In genomic region chr3:141231101-141231922, GRCh38 we compare ENCODE assay signal across 1 cellular context.
TF ChIP-seq lines count a peak whose summit lies in the region.

A gene with protein sequence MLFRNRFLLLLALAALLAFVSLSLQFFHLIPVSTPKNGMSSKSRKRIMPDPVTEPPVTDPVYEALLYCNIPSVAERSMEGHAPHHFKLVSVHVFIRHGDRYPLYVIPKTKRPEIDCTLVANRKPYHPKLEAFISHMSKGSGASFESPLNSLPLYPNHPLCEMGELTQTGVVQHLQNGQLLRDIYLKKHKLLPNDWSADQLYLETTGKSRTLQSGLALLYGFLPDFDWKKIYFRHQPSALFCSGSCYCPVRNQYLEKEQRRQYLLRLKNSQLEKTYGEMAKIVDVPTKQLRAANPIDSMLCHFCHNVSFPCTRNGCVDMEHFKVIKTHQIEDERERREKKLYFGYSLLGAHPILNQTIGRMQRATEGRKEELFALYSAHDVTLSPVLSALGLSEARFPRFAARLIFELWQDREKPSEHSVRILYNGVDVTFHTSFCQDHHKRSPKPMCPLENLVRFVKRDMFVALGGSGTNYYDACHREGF (plus strand): TSS chr3:141231825. CDS start chr3:141260176, 28,351 bp downstream.

TF ChIP-seq in H1, 55 proteins besides CTCF, POLR2A, EP300 and RAD21 (continued from another document):
- TF ChIP-seq E2F6 (IDR thresholded peaks at IDR 0.05) (peak; percentile 84), RNF2 (IDR thresholded peaks at IDR 0.05; ENCODE audit: borderline replicate concordance, low read depth, low read length, missing control alignments, poor library complexity, severe bottlenecking) (peak; percentile 25), HDAC2 (IDR thresholded peaks at IDR 0.05; ENCODE audit: borderline replicate concordance in 1 of 2, low read depth in 2 of 2, low read length in 2 of 2) (0 out of 4 replicates have a peak, but pooled peaks have one; percentile 23 to 44), JUN (IDR thresholded peaks at IDR 0.05; ENCODE audit: low read depth, low read length) (no peak), POLR2AphosphoS5 (IDR thresholded peaks at IDR 0.05; ENCODE audit: low read depth, low read length) (peak; percentile 45; the same call in 1 of the 2 replicates), SIRT6 (IDR thresholded peaks at IDR 0.05; ENCODE audit: low read length) (no peak), ZNF274 (IDR thresholded peaks at IDR 0.05; ENCODE audit: borderline replicate concordance, extremely low read depth, low read length) (no peak), JUND (IDR thresholded peaks at IDR 0.05; ENCODE audit: low read length) (no peak), SIX5 (IDR thresholded peaks at IDR 0.05; ENCODE audit: low read depth, low read length) (no peak), EZH2 (IDR thresholded peaks at IDR 0.05; ENCODE audit: low read depth, low read length, severe bottlenecking) (no peak), CTBP2 (IDR thresholded peaks at IDR 0.05; ENCODE audit: borderline replicate concordance, insufficient read depth, insufficient read length, low read length) (no peak), BACH1 (IDR thresholded peaks at IDR 0.05; ENCODE audit: low read length) (no peak; the same call in 1 of the 2 replicates), MAFK (IDR thresholded peaks at IDR 0.05; ENCODE audit: low read depth, low read length) (no peak), ASH2L (IDR thresholded peaks at IDR 0.05; ENCODE audit: low read length) (peak; percentile 12), TEAD4 (IDR thresholded peaks at IDR 0.05; ENCODE audit: low read depth, low read length) (no peak), GABPA (IDR thresholded peaks at IDR 0.05; ENCODE audit: borderline replicate concordance, insufficient read depth, low read length) (no peak), CBX8 (IDR thresholded peaks at IDR 0.05; ENCODE audit: borderline replicate concordance, low read depth, low read length) (no peak), BCL11A (IDR thresholded peaks at IDR 0.05; ENCODE audit: low read depth in 2 of 2, low read length in 2 of 2) (no peak), NANOG (IDR thresholded peaks at IDR 0.05; ENCODE audit: insufficient read depth, low read depth, low read length, poor library complexity, severe bottlenecking) (no peak), CEBPB (IDR thresholded peaks at IDR 0.05; ENCODE audit: low read depth, low read length) (no peak), RFX5 (IDR thresholded peaks at IDR 0.05; ENCODE audit: borderline replicate concordance, low read depth, low read length) (no peak), TAF1 (IDR thresholded peaks at IDR 0.05; ENCODE audit: low read depth, low read length) (peak; percentile 61; the same call in 1 of the 2 replicates), PHF8 (conservative IDR thresholded peaks at IDR 0.05; ENCODE audit: low read depth, low read length) (peak; percentile 83), TBP (IDR thresholded peaks at IDR 0.05; ENCODE audit: low read depth, low read length) (peak; percentile 14; the same call in 1 of the 2 replicates), GTF2F1 (IDR thresholded peaks at IDR 0.05; ENCODE audit: borderline replicate concordance, low read depth, low read length) (no peak), SUZ12 (IDR thresholded peaks at IDR 0.05; ENCODE audit: low read length) (no peak), YY1 (IDR thresholded peaks at IDR 0.05; ENCODE audit: low read depth, low read length) (0 out of 2 replicates have a peak, but pooled peaks have one; percentile 4), SP4 (IDR thresholded peaks at IDR 0.05; ENCODE audit: low read length) (no peak), ATF3 (IDR thresholded peaks at IDR 0.05; ENCODE audit: insufficient read depth, low read depth, low read length) (no peak), USF2 (IDR thresholded peaks at IDR 0.05; ENCODE audit: low read length) (no peak), RXRA (IDR thresholded peaks at IDR 0.05; ENCODE audit: insufficient read depth, low read depth, low read length) (no peak), KDM4A (IDR thresholded peaks at IDR 0.05; ENCODE audit: low read depth, low read length, severe bottlenecking) (peak; percentile 46), KDM5A (IDR thresholded peaks at IDR 0.05; ENCODE audit: low read length) (no peak), SP1 (IDR thresholded peaks at IDR 0.05; ENCODE audit: low read depth, low read length) (no peak), SIN3A (conservative IDR thresholded peaks at IDR 0.05 in 1 of 2, IDR thresholded peaks at IDR 0.05 in 1 of 2; ENCODE audit: low read depth in 1 of 2, low read length in 2 of 2) (no peak; a peak in 1 of 4 replicates), CBX5 (IDR thresholded peaks at IDR 0.05; ENCODE audit: low read depth, low read length) (no peak), SAP30 (IDR thresholded peaks at IDR 0.05; ENCODE audit: insufficient read depth, insufficient replicate concordance, low read length) (no peak), TAF7 (optimal IDR thresholded peaks at IDR 0.05; ENCODE audit: borderline replicate concordance, low read depth, low read length) (peak; percentile 25), EGR1 (IDR thresholded peaks at IDR 0.05; ENCODE audit: borderline replicate concordance, low read depth, low read length) (peak; percentile 79), SRF (IDR thresholded peaks at IDR 0.05; ENCODE audit: low read depth, low read length) (0 out of 2 replicates have a peak, but pooled peaks have one; percentile 22)
- TF ChIP-seq, protein P1, sequence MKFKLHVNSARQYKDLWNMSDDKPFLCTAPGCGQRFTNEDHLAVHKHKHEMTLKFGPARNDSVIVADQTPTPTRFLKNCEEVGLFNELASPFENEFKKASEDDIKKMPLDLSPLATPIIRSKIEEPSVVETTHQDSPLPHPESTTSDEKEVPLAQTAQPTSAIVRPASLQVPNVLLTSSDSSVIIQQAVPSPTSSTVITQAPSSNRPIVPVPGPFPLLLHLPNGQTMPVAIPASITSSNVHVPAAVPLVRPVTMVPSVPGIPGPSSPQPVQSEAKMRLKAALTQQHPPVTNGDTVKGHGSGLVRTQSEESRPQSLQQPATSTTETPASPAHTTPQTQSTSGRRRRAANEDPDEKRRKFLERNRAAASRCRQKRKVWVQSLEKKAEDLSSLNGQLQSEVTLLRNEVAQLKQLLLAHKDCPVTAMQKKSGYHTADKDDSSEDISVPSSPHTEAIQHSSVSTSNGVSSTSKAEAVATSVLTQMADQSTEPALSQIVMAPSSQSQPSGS (IDR thresholded peaks at IDR 0.05; ENCODE audit: low read length) = no peak
- TF ChIP-seq, protein P2, sequence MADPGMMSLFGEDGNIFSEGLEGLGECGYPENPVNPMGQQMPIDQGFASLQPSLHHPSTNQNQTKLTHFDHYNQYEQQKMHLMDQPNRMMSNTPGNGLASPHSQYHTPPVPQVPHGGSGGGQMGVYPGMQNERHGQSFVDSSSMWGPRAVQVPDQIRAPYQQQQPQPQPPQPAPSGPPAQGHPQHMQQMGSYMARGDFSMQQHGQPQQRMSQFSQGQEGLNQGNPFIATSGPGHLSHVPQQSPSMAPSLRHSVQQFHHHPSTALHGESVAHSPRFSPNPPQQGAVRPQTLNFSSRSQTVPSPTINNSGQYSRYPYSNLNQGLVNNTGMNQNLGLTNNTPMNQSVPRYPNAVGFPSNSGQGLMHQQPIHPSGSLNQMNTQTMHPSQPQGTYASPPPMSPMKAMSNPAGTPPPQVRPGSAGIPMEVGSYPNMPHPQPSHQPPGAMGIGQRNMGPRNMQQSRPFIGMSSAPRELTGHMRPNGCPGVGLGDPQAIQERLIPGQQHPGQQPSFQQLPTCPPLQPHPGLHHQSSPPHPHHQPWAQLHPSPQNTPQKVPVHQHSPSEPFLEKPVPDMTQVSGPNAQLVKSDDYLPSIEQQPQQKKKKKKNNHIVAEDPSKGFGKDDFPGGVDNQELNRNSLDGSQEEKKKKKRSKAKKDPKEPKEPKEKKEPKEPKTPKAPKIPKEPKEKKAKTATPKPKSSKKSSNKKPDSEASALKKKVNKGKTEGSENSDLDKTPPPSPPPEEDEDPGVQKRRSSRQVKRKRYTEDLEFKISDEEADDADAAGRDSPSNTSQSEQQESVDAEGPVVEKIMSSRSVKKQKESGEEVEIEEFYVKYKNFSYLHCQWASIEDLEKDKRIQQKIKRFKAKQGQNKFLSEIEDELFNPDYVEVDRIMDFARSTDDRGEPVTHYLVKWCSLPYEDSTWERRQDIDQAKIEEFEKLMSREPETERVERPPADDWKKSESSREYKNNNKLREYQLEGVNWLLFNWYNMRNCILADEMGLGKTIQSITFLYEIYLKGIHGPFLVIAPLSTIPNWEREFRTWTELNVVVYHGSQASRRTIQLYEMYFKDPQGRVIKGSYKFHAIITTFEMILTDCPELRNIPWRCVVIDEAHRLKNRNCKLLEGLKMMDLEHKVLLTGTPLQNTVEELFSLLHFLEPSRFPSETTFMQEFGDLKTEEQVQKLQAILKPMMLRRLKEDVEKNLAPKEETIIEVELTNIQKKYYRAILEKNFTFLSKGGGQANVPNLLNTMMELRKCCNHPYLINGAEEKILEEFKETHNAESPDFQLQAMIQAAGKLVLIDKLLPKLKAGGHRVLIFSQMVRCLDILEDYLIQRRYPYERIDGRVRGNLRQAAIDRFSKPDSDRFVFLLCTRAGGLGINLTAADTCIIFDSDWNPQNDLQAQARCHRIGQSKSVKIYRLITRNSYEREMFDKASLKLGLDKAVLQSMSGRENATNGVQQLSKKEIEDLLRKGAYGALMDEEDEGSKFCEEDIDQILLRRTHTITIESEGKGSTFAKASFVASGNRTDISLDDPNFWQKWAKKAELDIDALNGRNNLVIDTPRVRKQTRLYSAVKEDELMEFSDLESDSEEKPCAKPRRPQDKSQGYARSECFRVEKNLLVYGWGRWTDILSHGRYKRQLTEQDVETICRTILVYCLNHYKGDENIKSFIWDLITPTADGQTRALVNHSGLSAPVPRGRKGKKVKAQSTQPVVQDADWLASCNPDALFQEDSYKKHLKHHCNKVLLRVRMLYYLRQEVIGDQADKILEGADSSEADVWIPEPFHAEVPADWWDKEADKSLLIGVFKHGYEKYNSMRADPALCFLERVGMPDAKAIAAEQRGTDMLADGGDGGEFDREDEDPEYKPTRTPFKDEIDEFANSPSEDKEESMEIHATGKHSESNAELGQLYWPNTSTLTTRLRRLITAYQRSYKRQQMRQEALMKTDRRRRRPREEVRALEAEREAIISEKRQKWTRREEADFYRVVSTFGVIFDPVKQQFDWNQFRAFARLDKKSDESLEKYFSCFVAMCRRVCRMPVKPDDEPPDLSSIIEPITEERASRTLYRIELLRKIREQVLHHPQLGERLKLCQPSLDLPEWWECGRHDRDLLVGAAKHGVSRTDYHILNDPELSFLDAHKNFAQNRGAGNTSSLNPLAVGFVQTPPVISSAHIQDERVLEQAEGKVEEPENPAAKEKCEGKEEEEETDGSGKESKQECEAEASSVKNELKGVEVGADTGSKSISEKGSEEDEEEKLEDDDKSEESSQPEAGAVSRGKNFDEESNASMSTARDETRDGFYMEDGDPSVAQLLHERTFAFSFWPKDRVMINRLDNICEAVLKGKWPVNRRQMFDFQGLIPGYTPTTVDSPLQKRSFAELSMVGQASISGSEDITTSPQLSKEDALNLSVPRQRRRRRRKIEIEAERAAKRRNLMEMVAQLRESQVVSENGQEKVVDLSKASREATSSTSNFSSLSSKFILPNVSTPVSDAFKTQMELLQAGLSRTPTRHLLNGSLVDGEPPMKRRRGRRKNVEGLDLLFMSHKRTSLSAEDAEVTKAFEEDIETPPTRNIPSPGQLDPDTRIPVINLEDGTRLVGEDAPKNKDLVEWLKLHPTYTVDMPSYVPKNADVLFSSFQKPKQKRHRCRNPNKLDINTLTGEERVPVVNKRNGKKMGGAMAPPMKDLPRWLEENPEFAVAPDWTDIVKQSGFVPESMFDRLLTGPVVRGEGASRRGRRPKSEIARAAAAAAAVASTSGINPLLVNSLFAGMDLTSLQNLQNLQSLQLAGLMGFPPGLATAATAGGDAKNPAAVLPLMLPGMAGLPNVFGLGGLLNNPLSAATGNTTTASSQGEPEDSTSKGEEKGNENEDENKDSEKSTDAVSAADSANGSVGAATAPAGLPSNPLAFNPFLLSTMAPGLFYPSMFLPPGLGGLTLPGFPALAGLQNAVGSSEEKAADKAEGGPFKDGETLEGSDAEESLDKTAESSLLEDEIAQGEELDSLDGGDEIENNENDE (IDR thresholded peaks at IDR 0.05; ENCODE audit: insufficient replicate concordance, low read length) = no peak
